11 cellular contexts compared by ENCODE assay signal in genomic region chr3:188594137-188594536, GRCh38.
DNase-seq lines count a peak whose midpoint lies in the region; ATAC-seq, FAIRE-seq and TF ChIP-seq lines count a peak whose summit lies in the region.
"Had no signal": no experiment of that assay in that cellular context is flagged by ENCODE, and none has a peak within 500 bp of the region (broad histone marks: within the 10 kb centered on the region; RNA-seq: fewer than 3 reads in every experiment).

No MANE protein-coding gene starts in this region.

- H3K79me2 ChIP-seq in endothelial cell of umbilical vein (ENCODE audit: control insufficient read depth, insufficient read depth, low read length), result no peaks in the 10 kb centered on the region

- no peak for TF ChIP-seq POLR2A in endothelial cell of umbilical vein (IDR thresholded peaks at IDR 0.05; ENCODE audit: low read depth, low read length)

- H3K9me3 ChIP-seq in A673 (ENCODE audit: low read depth, low read length, poor library complexity, severe bottlenecking), result no peaks in the 10 kb centered on the region
- H3K9me3 ChIP-seq in endothelial cell of umbilical vein (replicated peaks; ENCODE audit: control insufficient read depth, insufficient read depth, low read length), result no peaks in the 10 kb centered on the region
- no peaks in the 10 kb centered on the region for H3K9me3 ChIP-seq in muscle layer of colon (ENCODE audit: low read length)

- intact Hi-C loops in A673 (cut with micrococcal nuclease; ENCODE audit: unreplicated experiment), result no loop called here
- intact Hi-C loops in endothelial cell of umbilical vein (cut with micrococcal nuclease), result loop anchor here (1.0 to 2.0 kb wide), 5 partner anchors 13 to 853 kb away; no protein-coding TSS in a partner anchor
- intact Hi-C loops in posterior vena cava (cut with DNase I), result no loop called here

- peak overlapping the region; percentile 68 for H3K4me2 ChIP-seq in endothelial cell of umbilical vein (ENCODE audit: insufficient read depth, low read length)

- BruUV-seq in A673 (replicated peaks; lab: Mats Ljungman, UMichigan) (no TSS peak), endothelial cell of umbilical vein (replicated peaks; lab: Mats Ljungman, UMichigan) (no TSS peak)

- peak; percentile 17 for DNase-seq in A673 (ENCODE audit: low spot score)
- DNase-seq in LHCN-M2 (ENCODE audit: low read depth), result peak; percentile 84
- DNase-seq in endothelial cell of umbilical vein (ENCODE audit: low read depth, low spot score), result peak; percentile 86
- no peak for DNase-seq in stimulated activated CD8-positive, alpha-beta memory T cell treated with anti-CD3 and anti-CD28 coated beads, Interleukin-4, amount 100 ng/mL, for 48 hours
- no peak for DNase-seq in posterior vena cava (ENCODE audit: low spot score)
- DNase-seq: C1 segment of cervical spinal cord, left colon had no signal

- H3K4me3 ChIP-seq in A673 (ENCODE audit: low read depth, low read length, poor library complexity, severe bottlenecking), result no peak overlapping the region
- H3K4me3 ChIP-seq in endothelial cell of umbilical vein (replicated peaks in 1 of 3; ENCODE audit: insufficient read depth in 1 of 3, low read depth in 1 of 3, low read length in 3 of 3), result no peak overlapping the region
- no peak overlapping the region for H3K4me3 ChIP-seq in muscle layer of colon (ENCODE audit: low read depth in 1 of 2, low read length in 2 of 2)

- CTCF ChIA-PET in A673 (lab: Charles Lee) (no interaction called here), endothelial cell of umbilical vein (lab: Charles Lee) (interaction anchor here (0.7 to 1.5 kb wide), 18 partner anchors 8 to 855 kb away, joined by 3 to 11 read pairs (median 4); partner anchors contain the start of gene BCL6)

- ATAC-seq in HG02973 (IDR thresholded peaks at IDR 0.05; ENCODE audit: unreplicated experiment) (no peak), HG03442 (IDR thresholded peaks at IDR 0.05; ENCODE audit: unreplicated experiment) (no peak)
- ATAC-seq: left colon had no signal

- dilution Hi-C loops in endothelial cell of umbilical vein (cut with MboI; ENCODE audit: extremely low pct_ligation_motif_present, low sequenced_read_pairs), result no loop called here

- no peaks in the 10 kb centered on the region for H3K36me3 ChIP-seq in A673 (ENCODE audit: insufficient read depth, low read length, poor library complexity, severe bottlenecking)
- no peaks in the 10 kb centered on the region for H3K36me3 ChIP-seq in endothelial cell of umbilical vein (ENCODE audit: control insufficient read depth in 2 of 2, extremely low read depth in 1 of 2, insufficient read depth in 2 of 2, low read length in 2 of 2)
- H3K36me3 ChIP-seq in muscle layer of colon (ENCODE audit: insufficient read depth, low read length), result no peaks in the 10 kb centered on the region

- H4K20me1 ChIP-seq in endothelial cell of umbilical vein (replicated peaks; ENCODE audit: control insufficient read depth, extremely low read depth, insufficient read depth, low read length), result no peaks in the 10 kb centered on the region

- no peaks in the 10 kb centered on the region for H3K4me1 ChIP-seq in A673 (ENCODE audit: insufficient read depth, low read length, poor library complexity, severe bottlenecking)
- peaks cover 25% of the 10 kb centered on the region for H3K4me1 ChIP-seq in endothelial cell of umbilical vein (ENCODE audit: control insufficient read depth, extremely low read depth, insufficient read depth, low read length)
- peaks cover 46% of the 10 kb centered on the region for H3K4me1 ChIP-seq in muscle layer of colon (ENCODE audit: insufficient read depth, low read length)

- POLR2A ChIA-PET in A673 (lab: Charles Lee; ENCODE audit: low non-redundant PET), result interaction anchor here (0.6 kb wide), 1 partner anchor 12 kb away, joined by 4 read pairs; no protein-coding TSS in a partner anchor
- POLR2A ChIA-PET in endothelial cell of umbilical vein (lab: Charles Lee), result interaction anchor here (1.4 to 1.7 kb wide), 2 partner anchors 18 to 849 kb away, joined by 4 read pairs; partner anchors contain the start of gene BCL6

- FAIRE-seq in endothelial cell of umbilical vein (lab: Jason Lieb, UNC), result peak; percentile 89

- TF ChIP-seq CTCF in A673 (conservative IDR thresholded peaks at IDR 0.05; ENCODE audit: low read depth, low read length), result no peak
- no peak for TF ChIP-seq CTCF in endothelial cell of umbilical vein (IDR thresholded peaks at IDR 0.05; ENCODE audit: extremely low read depth in 1 of 2, insufficient read depth in 1 of 2, low read depth in 1 of 2, low read length in 2 of 2)

- no peaks in the 10 kb centered on the region for H3K27me3 ChIP-seq in A673 (replicated peaks; ENCODE audit: insufficient read depth, low read depth, low read length, poor library complexity)
- no peaks in the 10 kb centered on the region for H3K27me3 ChIP-seq in endothelial cell of umbilical vein (ENCODE audit: control insufficient read depth in 2 of 2, insufficient read depth in 2 of 2, low read length in 2 of 2)
- no peaks in the 10 kb centered on the region for H3K27me3 ChIP-seq in muscle layer of colon (ENCODE audit: control insufficient read depth in 1 of 2, insufficient read depth in 2 of 2, low read length in 2 of 2)

- H3K9me1 ChIP-seq in endothelial cell of umbilical vein (replicated peaks; ENCODE audit: control insufficient read depth, extremely low read depth, insufficient read depth, low read length), result no peaks in the 10 kb centered on the region

- peak overlapping the region; percentile 56 for H3K9ac ChIP-seq in endothelial cell of umbilical vein (replicated peaks; ENCODE audit: extremely low read depth, insufficient read depth, low read length)
- no peak overlapping the region for H3K9ac ChIP-seq in muscle layer of colon (ENCODE audit: low read length)

- H3K27ac ChIP-seq in A673 (ENCODE audit: low read depth, low read length, poor library complexity, severe bottlenecking) (no peak overlapping the region), endothelial cell of umbilical vein (ENCODE audit: insufficient read depth, low read depth, low read length) (peak overlapping the region; percentile 50), muscle layer of colon (ENCODE audit: low read depth, low read length) (peak overlapping the region; percentile 17)
- H3K27ac ChIP-seq: VCaP had no signal

- H2AFZ ChIP-seq in endothelial cell of umbilical vein (ENCODE audit: low read depth, low read length), result peak overlapping the region; percentile 11

TF ChIP-seq in endothelial cell of umbilical vein, 7 proteins besides CTCF, POLR2A, EP300 and RAD21:
- no peak for TF ChIP-seq MAX (IDR thresholded peaks at IDR 0.05; ENCODE audit: insufficient read depth, insufficient read length)
- TF ChIP-seq GATA2 (IDR thresholded peaks at IDR 0.05; ENCODE audit: insufficient read depth, insufficient read length, low read depth, low read length), result no peak
- TF ChIP-seq JUN (IDR thresholded peaks at IDR 0.05; ENCODE audit: borderline replicate concordance, insufficient read depth, insufficient read length, low read depth), result peak; percentile 91
- no peak for TF ChIP-seq EZH2 (IDR thresholded peaks at IDR 0.05; ENCODE audit: borderline replicate concordance, low read depth, low read length, severe bottlenecking)
- TF ChIP-seq FOS (IDR thresholded peaks at IDR 0.05; ENCODE audit: borderline replicate concordance, insufficient read depth, low read length), result peak; percentile 84
- TF ChIP-seq MYC (IDR thresholded peaks at IDR 0.05; ENCODE audit: low read depth, low read length), result no peak
- TF ChIP-seq POLR2AphosphoS5 (IDR thresholded peaks at IDR 0.05; ENCODE audit: insufficient read depth, low read depth, low read length), result peak; percentile 62

Comparison
In these comparisons a context has a peak if more than half of its experiments do, and no peak if none do; other contexts are left out.
1. DNase-seq: peak in A673 (single experiment), LHCN-M2 (single experiment) and endothelial cell of umbilical vein (single experiment); none in stimulated activated CD8-positive, alpha-beta memory T cell treated with anti-CD3 and anti-CD28 coated beads, Interleukin-4, amount 100 ng/mL, for 48 hours (single experiment) and posterior vena cava (single experiment).